In the genomic region with DNA sequence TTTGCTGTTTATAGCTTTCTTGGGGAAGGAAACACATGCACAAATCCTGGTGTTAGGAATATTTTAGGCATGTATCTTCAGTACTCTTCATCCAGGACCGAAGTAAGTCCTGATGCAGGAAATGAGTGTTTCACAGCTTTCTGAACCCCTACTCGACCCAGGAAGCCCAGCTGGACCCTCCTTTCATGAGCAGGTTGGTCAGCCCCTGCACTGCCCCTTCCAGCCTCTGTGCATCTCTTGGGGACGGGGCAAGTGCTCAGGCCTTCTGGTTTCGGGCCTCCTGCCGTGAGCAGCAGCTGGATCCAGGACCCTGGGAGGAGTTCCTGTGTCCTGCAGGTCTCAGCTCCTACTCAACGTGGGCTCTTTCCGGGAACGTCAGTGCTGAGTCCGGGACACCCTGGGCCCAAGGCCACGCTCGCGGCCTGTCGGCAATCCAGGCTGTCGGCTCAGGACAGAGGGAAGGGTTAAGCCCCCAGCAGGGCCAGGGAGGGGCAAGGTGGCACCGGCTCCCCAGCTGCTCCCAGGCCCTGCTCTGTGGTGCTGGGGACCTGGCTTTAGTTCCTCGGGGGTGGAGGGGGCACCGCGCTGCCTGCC, we compare ENCODE assay signal across 8 cellular contexts. TPM values are rescaled to one million over a fixed set of nuclear protein-coding genes. Genes with fewer than 3 reads are reported as not detected.
DNase-seq lines count a peak whose midpoint lies in the region; ATAC-seq and TF ChIP-seq lines count a peak whose summit lies in the region.
"Not testable (repeated sequence)": the region's sequence is repeated elsewhere in the genome, so short reads cannot be mapped to it uniquely, and the experiment has no call there.

No MANE protein-coding gene starts in this region.

- intact Hi-C loops in aorta (cut with DNase I) = loop anchor here (2.0 to 10.0 kb wide), 3 partner anchors 42 to 75 kb away; a partner anchor contains a TSS

- TF ChIP-seq CTCF in GM12875 (IDR thresholded peaks at IDR 0.05; ENCODE audit: borderline replicate concordance, insufficient read depth, low read depth, low read length); RWPE2 (IDR thresholded peaks at IDR 0.05; ENCODE audit: poor library complexity, severe bottlenecking); right atrium auricular region (IDR thresholded peaks at IDR 0.05): not testable (repeated sequence)

- not testable (repeated sequence) for H3K27me3 ChIP-seq in RWPE2 (ENCODE audit: insufficient read depth, poor library complexity, severe bottlenecking); duodenal mucosa (ENCODE audit: control insufficient read depth in 1 of 2, insufficient read depth in 2 of 2, low read length in 2 of 2); right atrium auricular region; aorta (ENCODE audit: control insufficient read depth in 1 of 2, insufficient read depth in 2 of 2, low read length in 1 of 2)
- H3K27me3 ChIP-seq in mucosa of stomach (ENCODE audit: control insufficient read depth, insufficient read depth, low read length) = peaks cover 22% of the 10 kb centered on the region

- H3K4me1 Mint-ChIP-seq in activated naive CD4-positive, alpha-beta T cell treated with anti-CD3 and anti-CD28 coated beads, Interleukin-2, amount 50 U/mL, for 24 hours = peaks cover 51% of the 10 kb centered on the region

- H3K36me3 ChIP-seq in RWPE2 (ENCODE audit: low read depth); duodenal mucosa (ENCODE audit: control insufficient read depth in 1 of 2, insufficient read depth in 2 of 2, low read length in 2 of 2); right atrium auricular region; mucosa of stomach (ENCODE audit: control insufficient read depth, insufficient read depth, low read length); aorta (ENCODE audit: control insufficient read depth in 1 of 2, insufficient read depth in 2 of 2, low read length in 1 of 2): not testable (repeated sequence)

- DNase-seq in RWPE2 (ENCODE audit: low spot score); right atrium auricular region (ENCODE audit: low spot score); skeletal muscle cell (ENCODE audit: low read depth); aorta: not testable (repeated sequence)

- H3K27me3 Mint-ChIP-seq in activated naive CD4-positive, alpha-beta T cell treated with anti-CD3 and anti-CD28 coated beads, Interleukin-2, amount 50 U/mL, for 24 hours = not testable (repeated sequence)

- peak overlapping the region; percentile 99 for H3K27ac Mint-ChIP-seq in activated naive CD4-positive, alpha-beta T cell treated with anti-CD3 and anti-CD28 coated beads, Interleukin-2, amount 50 U/mL, for 24 hours

- 0 to 2% methylated on average over 5 of the region's 18 CpGs for WGBS in aorta, 2 donors

- H3K36me3 Mint-ChIP-seq in activated naive CD4-positive, alpha-beta T cell treated with anti-CD3 and anti-CD28 coated beads, Interleukin-2, amount 50 U/mL, for 24 hours = not testable (repeated sequence)

- H3K4me3 ChIP-seq in GM12875 (ENCODE audit: low read depth, low read length) (peak overlapping the region; percentile 56), RWPE2 (ENCODE audit: severe bottlenecking) (peak overlapping the region; percentile 38), duodenal mucosa (ENCODE audit: low read depth in 1 of 2, low read length in 2 of 2) (peak overlapping the region; percentile 12 to 65), right atrium auricular region (peak overlapping the region; percentile 50 to 57), skeletal muscle cell (ENCODE audit: low read depth, low read length) (peak overlapping the region; percentile 53), aorta (ENCODE audit: low read length in 2 of 2) (peak overlapping the region; percentile 39 to 46)
- H3K4me3 ChIP-seq in mucosa of stomach (ENCODE audit: low read length) = not testable (repeated sequence)

- H3K4me3 Mint-ChIP-seq in activated naive CD4-positive, alpha-beta T cell treated with anti-CD3 and anti-CD28 coated beads, Interleukin-2, amount 50 U/mL, for 24 hours = peak overlapping the region; percentile 94

- ATAC-seq in RWPE2 (ENCODE audit: low read depth) = peak; percentile 9
- peak; percentile 5 for ATAC-seq in aorta (ENCODE audit: low FRiP score)

- not testable (repeated sequence) for H3K9me3 Mint-ChIP-seq in activated naive CD4-positive, alpha-beta T cell treated with anti-CD3 and anti-CD28 coated beads, Interleukin-2, amount 50 U/mL, for 24 hours

- H3K9ac ChIP-seq in duodenal mucosa (ENCODE audit: low read depth in 1 of 2, low read length in 2 of 2) = peak overlapping the region in 1 of 2 donors; percentile 54
- peak overlapping the region; percentile 24 for H3K9ac ChIP-seq in mucosa of stomach (ENCODE audit: low read length)

- H3K4me1 ChIP-seq in RWPE2 (ENCODE audit: insufficient read depth, poor library complexity, severe bottlenecking) = peaks cover 11% of the 10 kb centered on the region
- peaks cover 22 to 51% of the 10 kb centered on the region in 2 donors for H3K4me1 ChIP-seq in duodenal mucosa (ENCODE audit: control insufficient read depth in 1 of 2, insufficient read depth in 2 of 2, low read length in 2 of 2)
- H3K4me1 ChIP-seq in right atrium auricular region = peaks cover 0 to 28% of the 10 kb centered on the region in 2 donors
- peaks cover 14% of the 10 kb centered on the region for H3K4me1 ChIP-seq in mucosa of stomach (ENCODE audit: control insufficient read depth, insufficient read depth, low read length)
- not testable (repeated sequence) for H3K4me1 ChIP-seq in aorta (ENCODE audit: control insufficient read depth in 1 of 2, insufficient read depth in 2 of 2, low read length in 2 of 2)

- not testable (repeated sequence) for H3K9me3 ChIP-seq in RWPE2 (ENCODE audit: severe bottlenecking); duodenal mucosa (ENCODE audit: control insufficient read depth in 1 of 2, low read length in 2 of 2); right atrium auricular region; mucosa of stomach (ENCODE audit: control insufficient read depth, low read length); aorta (ENCODE audit: control insufficient read depth, low read length)

- H3K27ac ChIP-seq in RWPE2 (ENCODE audit: poor library complexity, severe bottlenecking) (peak overlapping the region; percentile 77), duodenal mucosa (ENCODE audit: low read depth, low read length) (peak overlapping the region; percentile 13), right atrium auricular region (peak overlapping the region; percentile 83 to 87), aorta (ENCODE audit: low read depth in 1 of 2, low read length in 2 of 2) (peak overlapping the region in 1 of 2 donors; percentile 13)

RNA-seq across cellular contexts. Expression of a gene that starts 2.5 kb away (rescaled TPM):
- total RNA-seq in right atrium auricular region (100 to 1,000 TPM; 120 to 296 TPM), aorta (100 to 1,000 TPM; 695 to 841 TPM)
- polyA plus RNA-seq in aorta = 1,000 to 10,000 TPM in 1 of 2 donors, 100 to 1,000 TPM in 1; 424 to 1,109 TPM

RNA-seq across cellular contexts. Expression of a gene that starts 3.8 kb away (rescaled TPM):
- total RNA-seq in right atrium auricular region (100 to 1,000 TPM in 1 of 2 donors, 10 to 100 TPM in 1; 82.3 to 241 TPM), aorta (100 to 1,000 TPM; 278 to 311 TPM)
- polyA plus RNA-seq in aorta = 10 to 100 TPM; 46.7 to 88.3 TPM

RNA-seq across cellular contexts. Expression of a gene that starts 10.6 kb away (rescaled TPM):
- total RNA-seq in right atrium auricular region = 100 to 1,000 TPM; 156 to 372 TPM
- 1,000 to 10,000 TPM; 1,112 to 1,381 TPM for total RNA-seq in aorta
- polyA plus RNA-seq in aorta = 1,000 to 10,000 TPM in 1 of 2 donors, 100 to 1,000 TPM in 1; 856 to 2,374 TPM

RNA-seq across cellular contexts. Expression of a gene that starts 10.8 kb away (rescaled TPM):
- total RNA-seq in right atrium auricular region = not detected
- total RNA-seq in aorta = not detected
- polyA plus RNA-seq in aorta = not detected

RNA-seq across cellular contexts. Expression of a gene that starts 21.1 kb away (rescaled TPM):
- total RNA-seq in right atrium auricular region (1 to 10 TPM; 4.9 to 9.4 TPM), aorta (10 to 100 TPM; 42.1 to 61.6 TPM)
- polyA plus RNA-seq in aorta = 100 to 1,000 TPM in 1 of 2 donors, 10 to 100 TPM in 1; 23.9 to 197 TPM
